Comparison of ENCODE assay signal across 16 cellular contexts in genomic region chr19:17467471-17468301, GRCh38. TPM values are rescaled to one million over a fixed set of nuclear protein-coding genes. Genes with fewer than 3 reads are reported as not detected.
DNase-seq lines count a peak whose midpoint lies in the region; ATAC-seq and TF ChIP-seq lines count a peak whose summit lies in the region.
"Had no signal": no experiment of that assay in that cellular context is flagged by ENCODE, and none has a peak within 500 bp of the region (broad histone marks: within the 10 kb centered on the region; RNA-seq: fewer than 3 reads in every experiment).

No MANE protein-coding gene starts in this region.

- peak overlapping the region; percentile 98 for H3K27ac ChIP-seq in right cardiac atrium (ENCODE audit: low read length)
- H3K27ac ChIP-seq in cingulate gyrus (ENCODE audit: low read depth, low read length), result peak overlapping the region; percentile 85
- no peak overlapping the region for H3K27ac ChIP-seq in neural progenitor cell
- peak overlapping the region; percentile 93 for H3K27ac ChIP-seq in vagina
- H3K27ac ChIP-seq: PC-9 had no signal

- H3K27me3 Mint-ChIP-seq in neural progenitor cell (ENCODE audit: insufficient read depth, low read depth) (peaks cover 11% of the 10 kb centered on the region), glutamatergic neuron (ENCODE audit: unreplicated experiment) (peaks cover 5% of the 10 kb centered on the region)
- peaks cover 5% of the 10 kb centered on the region for H3K27me3 Mint-ChIP-seq in activated CD8-positive, alpha-beta T cell treated with anti-CD3 and anti-CD28 coated beads, Interleukin-2, amount 10 ng/mL, durations not matched to agents 7 days and 5 days (ENCODE audit: low read depth)
- H3K27me3 Mint-ChIP-seq: activated CD4-positive, alpha-beta memory T cell treated with anti-CD3 and anti-CD28 coated beads for 36 hours had no signal

- 66% methylated on average over 12 of the region's 12 CpGs for WGBS in right cardiac atrium

- intact Hi-C loops in right cardiac atrium (cut with DNase I), result loop anchor here in 3 of 4 donors (5.0 to 10.0 kb wide), 2 partner anchors 73 to 120 kb away; partner anchors contain the start of gene CCDC194 (in 1 of the 3)
- intact Hi-C loops in cardiac septum (cut with DNase I), result loop anchor here (5.0 kb wide), 2 partner anchors 75 to 120 kb away; partner anchors contain the start of gene CCDC194
- intact Hi-C loops in vagina (cut with DNase I), result no loop called here

- H4K20me1 ChIP-seq in neural progenitor cell (ENCODE audit: low read depth), result peaks cover 1% of the 10 kb centered on the region

- H3K4me2 ChIP-seq in neural progenitor cell, result no peak overlapping the region

- H3K4me1 Mint-ChIP-seq in neural progenitor cell (peaks cover 33% of the 10 kb centered on the region), glutamatergic neuron (ENCODE audit: low read depth, unreplicated experiment) (peaks cover 10% of the 10 kb centered on the region)
- H3K4me1 Mint-ChIP-seq in activated CD8-positive, alpha-beta T cell treated with anti-CD3 and anti-CD28 coated beads, Interleukin-2, amount 10 ng/mL, durations not matched to agents 7 days and 5 days (ENCODE audit: low read depth), result peaks cover 34% of the 10 kb centered on the region

- H3K9me3 Mint-ChIP-seq in neural progenitor cell (no peaks in the 10 kb centered on the region), glutamatergic neuron (ENCODE audit: unreplicated experiment) (peaks cover 6% of the 10 kb centered on the region)
- no peaks in the 10 kb centered on the region for H3K9me3 Mint-ChIP-seq in activated CD8-positive, alpha-beta T cell treated with anti-CD3 and anti-CD28 coated beads, Interleukin-2, amount 10 ng/mL, durations not matched to agents 7 days and 5 days (ENCODE audit: insufficient read depth)
- H3K9me3 Mint-ChIP-seq: activated CD4-positive, alpha-beta memory T cell treated with anti-CD3 and anti-CD28 coated beads for 36 hours had no signal

- POLR2A ChIA-PET in activated CD8-positive, alpha-beta T cell treated with anti-CD3 and anti-CD28 coated beads, Interleukin-2, amount 10 ng/mL, durations not matched to agents 7 days and 5 days (lab: Charles Lee), result no interaction called here

- no peak for TF ChIP-seq CTCF in neural progenitor cell (IDR thresholded peaks at IDR 0.05)
- TF ChIP-seq CTCF in vagina (IDR thresholded peaks at IDR 0.05), result no peak
- TF ChIP-seq CTCF in glutamatergic neuron (IDR thresholded peaks at IDR 0.05; ENCODE audit: partially characterized antibody, unreplicated experiment), result no peak

- H3K36me3 Mint-ChIP-seq in neural progenitor cell (no peaks in the 10 kb centered on the region), glutamatergic neuron (ENCODE audit: unreplicated experiment) (no peaks in the 10 kb centered on the region)
- H3K36me3 Mint-ChIP-seq in activated CD8-positive, alpha-beta T cell treated with anti-CD3 and anti-CD28 coated beads, Interleukin-2, amount 10 ng/mL, durations not matched to agents 7 days and 5 days (ENCODE audit: low read depth), result no peaks in the 10 kb centered on the region
- H3K36me3 Mint-ChIP-seq: activated CD4-positive, alpha-beta memory T cell treated with anti-CD3 and anti-CD28 coated beads for 36 hours had no signal

- H3K27ac Mint-ChIP-seq in neural progenitor cell, result no peak overlapping the region
- no peak overlapping the region for H3K27ac Mint-ChIP-seq in activated CD8-positive, alpha-beta T cell treated with anti-CD3 and anti-CD28 coated beads, Interleukin-2, amount 10 ng/mL, durations not matched to agents 7 days and 5 days
- no peak overlapping the region for H3K27ac Mint-ChIP-seq in glutamatergic neuron (ENCODE audit: unreplicated experiment)
- H3K27ac Mint-ChIP-seq: activated CD4-positive, alpha-beta memory T cell treated with anti-CD3 and anti-CD28 coated beads for 36 hours had no signal

- H3K9me3 ChIP-seq in right cardiac atrium (ENCODE audit: control insufficient read depth, low read length) (no peaks in the 10 kb centered on the region), neural progenitor cell (ENCODE audit: low read depth) (no peaks in the 10 kb centered on the region), vagina (no peaks in the 10 kb centered on the region)
- H3K9me3 ChIP-seq: spleen, uterus had no signal

- DNase-seq in right cardiac atrium (peak in 1 of 3 donors; percentile 30), cardiac septum (ENCODE audit: low spot score) (no peak), neural progenitor cell (ENCODE audit: low spot score) (no peak), vagina (ENCODE audit: extremely low spot score in 2 of 2) (no peak), NCI-H82 (lab: John Stamatoyannopoulos, UW) (no peak), glutamatergic neuron (no peak)
- DNase-seq in activated CD8-positive, alpha-beta T cell treated with anti-CD3 and anti-CD28 coated beads, Interleukin-2, amount 10 ng/mL, durations not matched to agents 7 days and 5 days, result no peak
- DNase-seq: activated CD4-positive, alpha-beta memory T cell treated with anti-CD3 and anti-CD28 coated beads for 36 hours; activated naive CD4-positive, alpha-beta T cell; DND-41; PC-9; T-helper 1 cell had no signal

- H3K4me3 Mint-ChIP-seq in neural progenitor cell (peak overlapping the region; percentile 92), glutamatergic neuron (ENCODE audit: unreplicated experiment) (no peak overlapping the region)
- no peak overlapping the region for H3K4me3 Mint-ChIP-seq in activated CD8-positive, alpha-beta T cell treated with anti-CD3 and anti-CD28 coated beads, Interleukin-2, amount 10 ng/mL, durations not matched to agents 7 days and 5 days
- H3K4me3 Mint-ChIP-seq: activated CD4-positive, alpha-beta memory T cell treated with anti-CD3 and anti-CD28 coated beads for 36 hours had no signal

- H3K4me3 ChIP-seq in right cardiac atrium (ENCODE audit: low read length), result no peak overlapping the region
- H3K4me3 ChIP-seq in neural progenitor cell, result no peak overlapping the region
- H3K4me3 ChIP-seq in vagina, result no peak overlapping the region
- H3K4me3 ChIP-seq: PC-9 had no signal

- no peak overlapping the region for H2AFZ ChIP-seq in neural progenitor cell (replicated peaks)
- H2AFZ ChIP-seq: PC-9 had no signal

- no peak overlapping the region for H3K9ac ChIP-seq in neural progenitor cell

- H3K4me1 ChIP-seq in right cardiac atrium (ENCODE audit: control insufficient read depth, insufficient read depth, low read length) (peaks cover 3% of the 10 kb centered on the region), neural progenitor cell (peaks cover 12% of the 10 kb centered on the region), vagina (peaks cover 26% of the 10 kb centered on the region)

- H3K36me3 ChIP-seq in neural progenitor cell (no peaks in the 10 kb centered on the region), vagina (no peaks in the 10 kb centered on the region)
- H3K36me3 ChIP-seq: spleen, uterus had no signal

- CTCF ChIA-PET in activated CD8-positive, alpha-beta T cell treated with anti-CD3 and anti-CD28 coated beads, Interleukin-2, amount 10 ng/mL, durations not matched to agents 7 days and 5 days (lab: Charles Lee), result interaction anchor here (1.4 to 2.0 kb wide), 2 partner anchors 27 to 78 kb away, joined by 7 to 8 read pairs; no protein-coding TSS in a partner anchor

- ATAC-seq in right cardiac atrium, result no peak
- ATAC-seq in activated CD8-positive, alpha-beta T cell treated with anti-CD3 and anti-CD28 coated beads, Interleukin-2, amount 10 ng/mL, durations not matched to agents 7 days and 5 days, result no peak

- peaks cover 18% of the 10 kb centered on the region for H3F3A ChIP-seq in neural progenitor cell (ENCODE audit: low read depth)

- no peaks in the 10 kb centered on the region for H3K79me2 ChIP-seq in neural progenitor cell (ENCODE audit: low read depth)

- H3K27me3 ChIP-seq in right cardiac atrium (ENCODE audit: control insufficient read depth, insufficient read depth) (no peaks in the 10 kb centered on the region), neural progenitor cell (peaks cover 26% of the 10 kb centered on the region), vagina (no peaks in the 10 kb centered on the region)
- H3K27me3 ChIP-seq: uterus had no signal

- TF ChIP-seq POLR2A in vagina (IDR thresholded peaks at IDR 0.05), result no peak

RNA-seq across cellular contexts. Expression of gene SLC27A1, which starts 2.6 kb away (rescaled TPM):
- total RNA-seq in right cardiac atrium (10 to 100 TPM; 28.2 to 63.6 (median 42.9) TPM), cardiac septum (35.9 TPM), neural progenitor cell (ENCODE audit: low replicate concordance) (13.9 and 22.4 TPM in 2 replicates), vagina (22.1 TPM), glutamatergic neuron (ENCODE audit: unreplicated experiment) (16.9 TPM)
- 36.8 TPM for polyA plus RNA-seq in right cardiac atrium
- total RNA-seq in activated CD8-positive, alpha-beta T cell treated with anti-CD3 and anti-CD28 coated beads, Interleukin-2, amount 10 ng/mL, durations not matched to agents 7 days and 5 days, result 1 to 10 TPM; 7.3 to 7.4 TPM

RNA-seq across cellular contexts. Expression of gene NXNL1, which starts 7.0 kb away (rescaled TPM):
- total RNA-seq in right cardiac atrium (under 1 TPM in 2 of 4 donors, not detected in 2; 0.29 to 0.45 TPM), cardiac septum (0.59 TPM), neural progenitor cell (ENCODE audit: low replicate concordance) (not detected in 2 replicates), vagina (not detected), glutamatergic neuron (ENCODE audit: unreplicated experiment) (not detected)
- 0.63 TPM for polyA plus RNA-seq in right cardiac atrium
- total RNA-seq in activated CD8-positive, alpha-beta T cell treated with anti-CD3 and anti-CD28 coated beads, Interleukin-2, amount 10 ng/mL, durations not matched to agents 7 days and 5 days, result not detected
- total RNA-seq: activated CD4-positive, alpha-beta memory T cell treated with anti-CD3 and anti-CD28 coated beads for 36 hours; cerebellum; PC-9; spleen; uterus had no signal
- polyA plus RNA-seq: spleen had no signal

RNA-seq across cellular contexts. Expression of gene TMEM221, which starts 19.2 kb away (rescaled TPM):
- total RNA-seq in right cardiac atrium (under 1 TPM in 3 of 4 donors, not detected in 1; 0.22 to 0.42 (median 0.34) TPM), cardiac septum (not detected), neural progenitor cell (ENCODE audit: low replicate concordance) (0.17 and 2.2 TPM in 2 replicates), vagina (0.49 TPM), glutamatergic neuron (ENCODE audit: unreplicated experiment) (not detected)
- polyA plus RNA-seq in right cardiac atrium, result 0.43 TPM
- total RNA-seq in activated CD8-positive, alpha-beta T cell treated with anti-CD3 and anti-CD28 coated beads, Interleukin-2, amount 10 ng/mL, durations not matched to agents 7 days and 5 days, result not detected
- total RNA-seq: activated CD4-positive, alpha-beta memory T cell treated with anti-CD3 and anti-CD28 coated beads for 36 hours; spleen had no signal

RNA-seq across cellular contexts. Expression of gene PGLS, which starts 43.8 kb away (rescaled TPM):
- total RNA-seq in right cardiac atrium (10 to 100 TPM; 28.1 to 32.3 (median 30.1) TPM), cardiac septum (24.8 TPM), neural progenitor cell (ENCODE audit: low replicate concordance) (22.8 and 86.0 TPM in 2 replicates), vagina (134 TPM), glutamatergic neuron (ENCODE audit: unreplicated experiment) (66.0 TPM)
- 33.4 TPM for polyA plus RNA-seq in right cardiac atrium
- total RNA-seq in activated CD8-positive, alpha-beta T cell treated with anti-CD3 and anti-CD28 coated beads, Interleukin-2, amount 10 ng/mL, durations not matched to agents 7 days and 5 days, result 10 to 100 TPM; 94.0 to 99.9 TPM

RNA-seq across cellular contexts. Expression of gene MVB12A, which starts 47.8 kb away (rescaled TPM):
- total RNA-seq in right cardiac atrium, result 10 to 100 TPM; 20.6 to 27.2 (median 23.4) TPM
- polyA plus RNA-seq in right cardiac atrium, result 30.5 TPM
- total RNA-seq in cardiac septum, result 14.3 TPM
- total RNA-seq in neural progenitor cell (ENCODE audit: low replicate concordance), result 33.2 and 88.6 TPM in 2 replicates
- 53.3 TPM for total RNA-seq in vagina
- total RNA-seq in activated CD8-positive, alpha-beta T cell treated with anti-CD3 and anti-CD28 coated beads, Interleukin-2, amount 10 ng/mL, durations not matched to agents 7 days and 5 days, result 10 to 100 TPM; 36.6 to 40.3 TPM
- 38.8 TPM for total RNA-seq in glutamatergic neuron (ENCODE audit: unreplicated experiment)
